In genomic region chr4:102574317-102574716, GRCh38 we compare ENCODE assay signal across 15 cellular contexts.
DNase-seq lines count a peak whose midpoint lies in the region; ATAC-seq, FAIRE-seq and TF ChIP-seq lines count a peak whose summit lies in the region.
"Had no signal": no experiment of that assay in that cellular context is flagged by ENCODE, and none has a peak within 500 bp of the region (broad histone marks: within the 10 kb centered on the region; RNA-seq: fewer than 3 reads in every experiment).

No MANE protein-coding gene starts in this region.

- H3K4me3 Mint-ChIP-seq in stimulated activated naive CD8-positive, alpha-beta T cell treated with anti-CD3 and anti-CD28 coated beads, Interleukin-15, amount 100 ng/mL, for 72 hours = peak overlapping the region; percentile 37 to 53
- H3K4me3 Mint-ChIP-seq: neural crest cell had no signal

- H3K9me3 Mint-ChIP-seq in stimulated activated naive CD8-positive, alpha-beta T cell treated with anti-CD3 and anti-CD28 coated beads, Interleukin-15, amount 100 ng/mL, for 72 hours = no peaks in the 10 kb centered on the region

- intact Hi-C loops in heart right ventricle (cut with DNase I) = loop anchor here in 1 of 10 donors (10.0 kb wide), 1 partner anchor 70 kb away; the partner anchor contains the start of gene NFKB1

- H3K4me1 Mint-ChIP-seq in stimulated activated naive CD8-positive, alpha-beta T cell treated with anti-CD3 and anti-CD28 coated beads, Interleukin-15, amount 100 ng/mL, for 72 hours = peaks cover 61% of the 10 kb centered on the region

- 36 to 55% methylated on average over 2 of the region's 2 CpGs for WGBS in heart right ventricle, 2 donors

- peak overlapping the region in 1 of 10 donors; percentile 17 for H3K27ac ChIP-seq in heart right ventricle
- no peak overlapping the region for H3K27ac ChIP-seq in right atrium auricular region
- H3K27ac ChIP-seq in brain microvascular endothelial cell = no peak overlapping the region
- H3K27ac ChIP-seq: GM23248, RWPE1, tibial artery had no signal

- no peak for FAIRE-seq in frontal cortex (lab: Jason Lieb, UNC)

- H3K27ac Mint-ChIP-seq in stimulated activated naive CD8-positive, alpha-beta T cell treated with anti-CD3 and anti-CD28 coated beads, Interleukin-15, amount 100 ng/mL, for 72 hours = peak overlapping the region in 1 of 2 donors; percentile 88

- H3K4me1 ChIP-seq in heart right ventricle = peaks cover 0 to 28% (median 7%) of the 10 kb centered on the region in 9 donors
- peaks cover 0 to 15% of the 10 kb centered on the region in 2 donors for H3K4me1 ChIP-seq in right atrium auricular region

- no peaks in the 10 kb centered on the region for H3K27me3 Mint-ChIP-seq in stimulated activated naive CD8-positive, alpha-beta T cell treated with anti-CD3 and anti-CD28 coated beads, Interleukin-15, amount 100 ng/mL, for 72 hours

- H3K36me3 ChIP-seq in heart right ventricle = peaks cover 0 to 54% (median 5%) of the 10 kb centered on the region in 9 donors
- peaks cover 17% of the 10 kb centered on the region for H3K36me3 ChIP-seq in right atrium auricular region
- H3K36me3 ChIP-seq in brain microvascular endothelial cell (replicated peaks) = peaks cover 16% of the 10 kb centered on the region

- no peak overlapping the region for H3K4me3 ChIP-seq in heart right ventricle
- no peak overlapping the region for H3K4me3 ChIP-seq in right atrium auricular region
- H3K4me3 ChIP-seq in brain microvascular endothelial cell (ENCODE audit: low read depth, low read length) = no peak overlapping the region
- H3K4me3 ChIP-seq: GM23248, tibial artery had no signal

- H3K27me3 ChIP-seq in heart right ventricle (no peaks in the 10 kb centered on the region), right atrium auricular region (no peaks in the 10 kb centered on the region), brain microvascular endothelial cell (replicated peaks) (no peaks in the 10 kb centered on the region)
- H3K27me3 ChIP-seq: tibial artery had no signal

- in situ Hi-C loops in brain microvascular endothelial cell (cut with HindIII; ENCODE audit: low pct_ligation_motif_present, low sequenced_read_pairs) = no loop called here

- H3K9me3 ChIP-seq in heart right ventricle (peaks cover 0 to 14% (median 0%) of the 10 kb centered on the region in 11 donors), right atrium auricular region (no peaks in the 10 kb centered on the region)
- H3K9me3 ChIP-seq: tibial artery had no signal

- TF ChIP-seq CTCF in heart right ventricle (IDR thresholded peaks at IDR 0.05) (no peak), right atrium auricular region (IDR thresholded peaks at IDR 0.05) (no peak), brain microvascular endothelial cell (IDR thresholded peaks at IDR 0.05; ENCODE audit: low read depth, low read length, missing control alignments) (no peak)

- ATAC-seq in heart right ventricle = peak in 6 of 8 donors; percentile 33 to 55 (median 50)
- ATAC-seq in stimulated activated naive CD8-positive, alpha-beta T cell treated with anti-CD3 and anti-CD28 coated beads, Interleukin-15, amount 100 ng/mL, for 72 hours = peak; percentile 45

- DNase-seq in heart right ventricle (no peak), right atrium auricular region (ENCODE audit: low spot score) (no peak), NOMO-1 treated with DMSO at 0.1 percent for 48 hours (lab: John Stamatoyannopoulos, UW; ENCODE audit: unreplicated experiment) (peak; percentile 38), brain microvascular endothelial cell (peak; percentile 48), NCI-H526 (lab: John Stamatoyannopoulos, UW) (no peak), NCI-H1417 treated with DMSO at 0.1 percent for 48 hours (lab: John Stamatoyannopoulos, UW) (no peak), frontal cortex (ENCODE audit: low spot score in 2 of 2) (no peak)
- DNase-seq in stimulated activated naive CD8-positive, alpha-beta T cell treated with anti-CD3 and anti-CD28 coated beads, Interleukin-15, amount 100 ng/mL, for 72 hours = no peak
- DNase-seq: activated CD8-positive, alpha-beta memory T cell treated with anti-CD3 and anti-CD28 coated beads, Interleukin-2, amount 50 U/mL, for 48 hours; GM23248; NCI-H1105; stimulated activated CD4-positive, alpha-beta T cell treated with anti-CD3 and anti-CD28 coated beads, Interleukin-2, amount 100 ng/mL, for 48 hours; tibial artery had no signal

Comparison
In these comparisons a context has a peak if more than half of its experiments do, and no peak if none do; other contexts are left out.
1. DNase-seq: peak in NOMO-1 treated with DMSO at 0.1 percent for 48 hours (single experiment) and brain microvascular endothelial cell (single experiment); none in heart right ventricle (0 of 2), right atrium auricular region (single experiment), stimulated activated naive CD8-positive, alpha-beta T cell treated with anti-CD3 and anti-CD28 coated beads, Interleukin-15, amount 100 ng/mL, for 72 hours (0 of 2), NCI-H526 (0 of 2), NCI-H1417 treated with DMSO at 0.1 percent for 48 hours (single experiment) and frontal cortex (0 of 2).